Comparison of ENCODE assay signal across 12 cellular contexts in genomic region chr11:120068114-120068573, GRCh38.
DNase-seq lines count a peak whose midpoint lies in the region; ATAC-seq, FAIRE-seq and TF ChIP-seq lines count a peak whose summit lies in the region.
"Had no signal": no experiment of that assay in that cellular context is flagged by ENCODE, and none has a peak within 500 bp of the region (broad histone marks: within the 10 kb centered on the region; RNA-seq: fewer than 3 reads in every experiment).

No MANE protein-coding gene starts in this region.

- intact Hi-C loops in Right ventricle myocardium inferior (cut with DNase I) (no loop called here), aorta (cut with DNase I) (no loop called here)

- 23 to 34% (median 33%) methylated on average over 8 of the region's 8 CpGs for WGBS in small intestine, 3 donors
- WGBS in aorta, 2 donors: 66 to 69% methylated on average over 8 of the region's 8 CpGs

- H3K27ac ChIP-seq in small intestine (ENCODE audit: low read depth in 1 of 2, low read length in 1 of 2) (no peak overlapping the region), aorta (ENCODE audit: low read depth in 1 of 2, low read length in 2 of 2) (no peak overlapping the region)
- H3K27ac ChIP-seq: 22Rv1, KMS-11 had no signal

- TF ChIP-seq CTCF in epithelial cell of esophagus (IDR thresholded peaks at IDR 0.05; ENCODE audit: insufficient read depth, low read depth, low read length, missing control alignments): no peak

- DNase-seq in DMS 273 (lab: John Stamatoyannopoulos, UW; ENCODE audit: unreplicated experiment) (peak; percentile 63), DMS 273 treated with DMSO at 0.1 percent for 48 hours (lab: John Stamatoyannopoulos, UW) (no peak), NCI-H82 treated with DMSO at 0.1 percent for 48 hours (lab: John Stamatoyannopoulos, UW; ENCODE audit: unreplicated experiment) (peak; percentile 20), epithelial cell of esophagus (ENCODE audit: low read depth) (peak; percentile 22), small intestine (peak; percentile 26), Right ventricle myocardium inferior (ENCODE audit: missing footprints) (no peak), aorta (no peak)
- DNase-seq: GOT3 had no signal

- H3K4me1 ChIP-seq in small intestine (ENCODE audit: control insufficient read depth in 2 of 2, insufficient read depth in 1 of 2, low read depth in 1 of 2, low read length in 1 of 2): no peaks in the 10 kb centered on the region
- H3K4me1 ChIP-seq in aorta (ENCODE audit: control insufficient read depth in 1 of 2, insufficient read depth in 2 of 2, low read length in 2 of 2): no peaks in the 10 kb centered on the region

- H3K4me3 ChIP-seq in epithelial cell of esophagus (ENCODE audit: low read length): no peak overlapping the region
- no peak overlapping the region for H3K4me3 ChIP-seq in small intestine (ENCODE audit: low read depth in 1 of 2, low read length in 2 of 2)
- no peak overlapping the region for H3K4me3 ChIP-seq in aorta (ENCODE audit: low read length in 2 of 2)

- FAIRE-seq in small intestine (lab: Jason Lieb, UNC): no peak
- FAIRE-seq: GM12892 had no signal

- H3K36me3 ChIP-seq in small intestine (ENCODE audit: control insufficient read depth in 2 of 2, insufficient read depth in 2 of 2, low read length in 2 of 2) (no peaks in the 10 kb centered on the region), aorta (ENCODE audit: control insufficient read depth in 1 of 2, insufficient read depth in 2 of 2, low read length in 1 of 2) (no peaks in the 10 kb centered on the region)

- H3K9me3 ChIP-seq in small intestine (ENCODE audit: control insufficient read depth, low read depth) (no peaks in the 10 kb centered on the region), aorta (ENCODE audit: control insufficient read depth, low read length) (no peaks in the 10 kb centered on the region)

- ATAC-seq in Right ventricle myocardium inferior (no peak), GM21576 (IDR thresholded peaks at IDR 0.05; ENCODE audit: unreplicated experiment) (no peak), aorta (ENCODE audit: low FRiP score) (no peak)

- H3K27me3 ChIP-seq in small intestine (ENCODE audit: control insufficient read depth in 2 of 2, insufficient read depth in 2 of 2, low read length in 2 of 2) (no peaks in the 10 kb centered on the region), aorta (ENCODE audit: control insufficient read depth in 1 of 2, insufficient read depth in 2 of 2, low read length in 1 of 2) (no peaks in the 10 kb centered on the region)

Comparison
In these comparisons a context has a peak if more than half of its experiments do, and no peak if none do; other contexts are left out.
1. DNase-seq: peak in DMS 273 (single experiment), NCI-H82 treated with DMSO at 0.1 percent for 48 hours (single experiment), epithelial cell of esophagus (single experiment) and small intestine (single experiment); none in DMS 273 treated with DMSO at 0.1 percent for 48 hours (single experiment), Right ventricle myocardium inferior (single experiment) and aorta (0 of 2).